ENCODE assay signal across 10 cellular contexts in genomic region chr9:125537442-125538091, GRCh38.
DNase-seq lines count a peak whose midpoint lies in the region; ATAC-seq and TF ChIP-seq lines count a peak whose summit lies in the region.
"Had no signal": no experiment of that assay in that cellular context is flagged by ENCODE, and none has a peak within 500 bp of the region (broad histone marks: within the 10 kb centered on the region; RNA-seq: fewer than 3 reads in every experiment).

No MANE protein-coding gene starts in this region.

- H3K9me3 ChIP-seq in breast epithelium = no peaks in the 10 kb centered on the region
- no peaks in the 10 kb centered on the region for H3K9me3 ChIP-seq in right lobe of liver
- H3K9me3 ChIP-seq: colonic mucosa had no signal

- ATAC-seq in right lobe of liver (peak; percentile 4 to 50 (median 40)), HG02970 (IDR thresholded peaks at IDR 0.05; ENCODE audit: low FRiP score, unreplicated experiment) (no peak)

- peaks cover 36% of the 10 kb centered on the region for H3K4me1 Mint-ChIP-seq in type B pancreatic cell (ENCODE audit: unreplicated experiment)

- TF ChIP-seq POLR2A in breast epithelium (IDR thresholded peaks at IDR 0.05) (no peak), right lobe of liver (IDR thresholded peaks at IDR 0.05) (no peak)

- H3K27me3 Mint-ChIP-seq in type B pancreatic cell = no peaks in the 10 kb centered on the region

- H3K4me3 ChIP-seq in breast epithelium (no peak overlapping the region), right lobe of liver (no peak overlapping the region)
- H3K4me3 ChIP-seq: colonic mucosa had no signal

- peak overlapping the region; percentile 70 to 76 for H3K27ac ChIP-seq in breast epithelium
- peak overlapping the region; percentile 23 to 38 (median 28) for H3K27ac ChIP-seq in right lobe of liver
- H3K27ac ChIP-seq: colonic mucosa had no signal

- peak; percentile 67 for DNase-seq in SHP77 treated with DMSO at 0.1 percent for 48 hours (lab: John Stamatoyannopoulos, UW)
- DNase-seq in SHP77 (lab: John Stamatoyannopoulos, UW) = no peak
- no peak for DNase-seq in breast epithelium (ENCODE audit: low spot score in 2 of 2)
- DNase-seq in right lobe of liver = no peak
- DNase-seq in type B pancreatic cell (ENCODE audit: extremely low spot score, unreplicated experiment) = no peak
- no peak for DNase-seq in NCI-H128 (lab: John Stamatoyannopoulos, UW; ENCODE audit: unreplicated experiment)
- no peak for DNase-seq in AML-193 (lab: John Stamatoyannopoulos, UW)

- intact Hi-C loops in breast epithelium (cut with DNase I; ENCODE audit: low total_unique reads) (loop anchor here (10.0 kb wide), 1 partner anchor 763 kb away; the partner anchor contains the start of genes NR6A1 and OLFML2A), right lobe of liver (cut with DNase I) (no loop called here)

- H3K9me3 Mint-ChIP-seq in type B pancreatic cell = peaks cover 5% of the 10 kb centered on the region
- H3K9me3 Mint-ChIP-seq: activated naive CD4-positive, alpha-beta T cell treated with anti-CD3 and anti-CD28 coated beads, Interleukin-2, amount 50 U/mL, for 72 hours had no signal

- peak overlapping the region; percentile 70 for H3K4me3 Mint-ChIP-seq in type B pancreatic cell

- WGBS in right lobe of liver (ENCODE audit: insufficient coverage, low coverage, low lambda C conversion rate, missing lambda C conversion rate) = 89% methylated on average over 2 of the region's 2 CpGs

- H3K4me1 ChIP-seq in breast epithelium = peaks cover 0 to 7% of the 10 kb centered on the region in 2 donors
- H3K4me1 ChIP-seq in right lobe of liver = peaks cover 0 to 32% (median 10%) of the 10 kb centered on the region in 4 donors
- H3K4me1 ChIP-seq: colonic mucosa had no signal

- TF ChIP-seq CTCF in breast epithelium (IDR thresholded peaks at IDR 0.05) (no peak), right lobe of liver (IDR thresholded peaks at IDR 0.05) (no peak), type B pancreatic cell (conservative IDR thresholded peaks at IDR 0.05) (no peak)

- no peaks in the 10 kb centered on the region for H3K27me3 ChIP-seq in breast epithelium
- no peaks in the 10 kb centered on the region for H3K27me3 ChIP-seq in right lobe of liver
- H3K27me3 ChIP-seq: colonic mucosa had no signal

- H3K27ac Mint-ChIP-seq in type B pancreatic cell = peak overlapping the region; percentile 71
- H3K27ac Mint-ChIP-seq: activated naive CD4-positive, alpha-beta T cell treated with anti-CD3 and anti-CD28 coated beads, Interleukin-2, amount 50 U/mL, for 72 hours had no signal

- no peaks in the 10 kb centered on the region for H3K36me3 ChIP-seq in breast epithelium
- H3K36me3 ChIP-seq in right lobe of liver = no peaks in the 10 kb centered on the region
- H3K36me3 ChIP-seq: colonic mucosa had no signal

- peaks cover 5% of the 10 kb centered on the region for H3K36me3 Mint-ChIP-seq in type B pancreatic cell
